In the genomic region with DNA sequence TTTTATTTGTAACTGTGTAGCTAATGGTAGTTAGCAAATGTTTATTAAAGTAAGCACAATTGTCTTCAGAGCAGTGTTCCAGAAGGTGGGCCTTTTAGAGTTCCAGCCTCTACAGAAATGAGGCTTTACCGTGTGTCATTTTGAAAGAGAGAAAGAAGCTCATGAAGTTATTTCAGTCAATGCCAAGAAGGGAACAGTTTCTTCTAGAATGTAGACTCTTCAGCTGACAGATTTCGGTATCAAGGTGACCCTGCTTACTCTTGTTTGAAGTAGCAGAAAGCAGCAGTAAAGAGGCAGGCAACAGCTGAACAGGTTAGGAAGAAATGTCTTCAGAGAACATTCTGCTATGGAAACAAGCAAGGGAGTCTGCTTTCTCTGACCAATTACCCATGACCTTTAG, we compare ENCODE assay signal across 19 cellular contexts.
DNase-seq lines count a peak whose midpoint lies in the region; ATAC-seq lines count a peak whose summit lies in the region.
"Had no signal": no experiment of that assay in that cellular context is flagged by ENCODE, and none has a peak within 500 bp of the region (broad histone marks: within the 10 kb centered on the region; RNA-seq: fewer than 3 reads in every experiment).

No MANE protein-coding gene starts in this region.

- peak overlapping the region; percentile 1 for H2AFZ ChIP-seq in ACC112 (ENCODE audit: low read length, unreplicated experiment)

- no peak overlapping the region for H3K4me3 ChIP-seq in ACC112 (ENCODE audit: low read depth, low read length)
- H3K4me3 ChIP-seq: upper lobe of left lung had no signal

- H3K79me2 ChIP-seq in ACC112 (ENCODE audit: control insufficient read depth, insufficient read depth, low read length, unreplicated experiment): no peaks in the 10 kb centered on the region

- ATAC-seq in GM19324 (IDR thresholded peaks at IDR 0.05; ENCODE audit: low FRiP score, unreplicated experiment): peak; percentile 59
- ATAC-seq in HG02642 (IDR thresholded peaks at IDR 0.05; ENCODE audit: poor library complexity, unreplicated experiment): peak; percentile 83
- ATAC-seq in HG03342 (IDR thresholded peaks at IDR 0.05; ENCODE audit: unreplicated experiment): peak; percentile 55
- ATAC-seq: sciatic nerve; stimulated activated effector memory CD8-positive, alpha-beta T cell treated with anti-CD3 and anti-CD28 coated beads, Interleukin-12 subunit alpha, Interleukin-12 subunit beta, amount 100 ng/mL, for 72 hours had no signal

- H3K27me3 ChIP-seq in ACC112 (ENCODE audit: insufficient read depth, low read length): no peaks in the 10 kb centered on the region
- H3K27me3 ChIP-seq: upper lobe of left lung had no signal

- H3K36me3 ChIP-seq in ACC112 (ENCODE audit: insufficient read depth, low read length): no peaks in the 10 kb centered on the region
- H3K36me3 ChIP-seq: upper lobe of left lung had no signal

- H3K4me1 ChIP-seq in ACC112 (ENCODE audit: control insufficient read depth, insufficient read depth, low read length, unreplicated experiment): no peaks in the 10 kb centered on the region
- H3K4me1 ChIP-seq: upper lobe of left lung had no signal

- DNase-seq in NCI-H82 (lab: John Stamatoyannopoulos, UW): no peak
- DNase-seq in GDM1 (lab: John Stamatoyannopoulos, UW): no peak
- DNase-seq in NCI-H446 (lab: John Stamatoyannopoulos, UW): no peak
- no peak for DNase-seq in HUDEP-2 (lab: John Stamatoyannopoulos, UW; ENCODE audit: unreplicated experiment in 76 of 76)
- DNase-seq: 8988T, activated gamma-delta T cell, cortex of kidney, erythroblast, GOT3, NCI-H1092, NCI-H2171 treated with DMSO at 0.1 percent for 48 hours, OCI-M1, upper lobe of left lung had no signal

- no peak overlapping the region for H3K27ac ChIP-seq in ACC112 (ENCODE audit: low read depth, low read length)
- H3K27ac ChIP-seq: upper lobe of left lung had no signal
